Comparison of ENCODE assay signal across 1 cellular context in genomic region chr5:56668996-56669395, GRCh38.
TF ChIP-seq lines count a peak whose summit lies in the region.

No MANE protein-coding gene starts in this region.

TF ChIP-seq in HepG2, 621 proteins besides CTCF, POLR2A, EP300 and RAD21 (continued from another document):
- TF ChIP-seq BATF2 (CRISPR knock-in tag; IDR thresholded peaks at IDR 0.05) (no peak), TEF (CRISPR knock-in tag; IDR thresholded peaks at IDR 0.05) (no peak), AGO2 (optimal IDR thresholded peaks at IDR 0.05; ENCODE audit: low read depth, low read length) (no peak), KDM4B (CRISPR knock-in tag; IDR thresholded peaks at IDR 0.05) (no peak), ARNT (IDR thresholded peaks at IDR 0.05) (no peak), ADNP (CRISPR knock-in tag; IDR thresholded peaks at IDR 0.05) (no peak), SOX6 (IDR thresholded peaks at IDR 0.05) (no peak), SOX6 (CRISPR knock-in tag; IDR thresholded peaks at IDR 0.05) (peak; percentile 26; the same call in 1 of the 2 replicates), ZUFSP (CRISPR knock-in tag; IDR thresholded peaks at IDR 0.05; ENCODE audit: borderline replicate concordance) (no peak), MXD4 (CRISPR knock-in tag; IDR thresholded peaks at IDR 0.05) (no peak), SRY (CRISPR knock-in tag; IDR thresholded peaks at IDR 0.05) (no peak), SOX13 (IDR thresholded peaks at IDR 0.05) (no peak), SOX13 (CRISPR knock-in tag; conservative IDR thresholded peaks at IDR 0.05 in 1 of 2, IDR thresholded peaks at IDR 0.05 in 1 of 2) (peak in 1 of 2 experiments; percentile 81; a peak in 2 of 4 replicates), SCMH1 (CRISPR knock-in tag; IDR thresholded peaks at IDR 0.05; ENCODE audit: borderline replicate concordance) (no peak), RELA (CRISPR knock-in tag; IDR thresholded peaks at IDR 0.05) (no peak), EED (CRISPR knock-in tag; IDR thresholded peaks at IDR 0.05) (no peak), SOX5 (CRISPR knock-in tag; IDR thresholded peaks at IDR 0.05; ENCODE audit: borderline replicate concordance) (peak; percentile 55; the same call in 1 of the 2 replicates), KLF6 (CRISPR knock-in tag; IDR thresholded peaks at IDR 0.05) (no peak), U2AF1 (optimal IDR thresholded peaks at IDR 0.05; ENCODE audit: low read depth, low read length) (no peak), ZNF121 (CRISPR knock-in tag; IDR thresholded peaks at IDR 0.05) (no peak), ARNTL (CRISPR knock-in tag; IDR thresholded peaks at IDR 0.05) (no peak), WIZ (CRISPR knock-in tag; IDR thresholded peaks at IDR 0.05) (no peak), PBX3 (CRISPR knock-in tag; IDR thresholded peaks at IDR 0.05; ENCODE audit: borderline replicate concordance) (no peak), ZNF512 (CRISPR knock-in tag; IDR thresholded peaks at IDR 0.05) (no peak), MLLT10 (CRISPR knock-in tag; IDR thresholded peaks at IDR 0.05) (no peak)
- TF ChIP-seq, protein P1, sequence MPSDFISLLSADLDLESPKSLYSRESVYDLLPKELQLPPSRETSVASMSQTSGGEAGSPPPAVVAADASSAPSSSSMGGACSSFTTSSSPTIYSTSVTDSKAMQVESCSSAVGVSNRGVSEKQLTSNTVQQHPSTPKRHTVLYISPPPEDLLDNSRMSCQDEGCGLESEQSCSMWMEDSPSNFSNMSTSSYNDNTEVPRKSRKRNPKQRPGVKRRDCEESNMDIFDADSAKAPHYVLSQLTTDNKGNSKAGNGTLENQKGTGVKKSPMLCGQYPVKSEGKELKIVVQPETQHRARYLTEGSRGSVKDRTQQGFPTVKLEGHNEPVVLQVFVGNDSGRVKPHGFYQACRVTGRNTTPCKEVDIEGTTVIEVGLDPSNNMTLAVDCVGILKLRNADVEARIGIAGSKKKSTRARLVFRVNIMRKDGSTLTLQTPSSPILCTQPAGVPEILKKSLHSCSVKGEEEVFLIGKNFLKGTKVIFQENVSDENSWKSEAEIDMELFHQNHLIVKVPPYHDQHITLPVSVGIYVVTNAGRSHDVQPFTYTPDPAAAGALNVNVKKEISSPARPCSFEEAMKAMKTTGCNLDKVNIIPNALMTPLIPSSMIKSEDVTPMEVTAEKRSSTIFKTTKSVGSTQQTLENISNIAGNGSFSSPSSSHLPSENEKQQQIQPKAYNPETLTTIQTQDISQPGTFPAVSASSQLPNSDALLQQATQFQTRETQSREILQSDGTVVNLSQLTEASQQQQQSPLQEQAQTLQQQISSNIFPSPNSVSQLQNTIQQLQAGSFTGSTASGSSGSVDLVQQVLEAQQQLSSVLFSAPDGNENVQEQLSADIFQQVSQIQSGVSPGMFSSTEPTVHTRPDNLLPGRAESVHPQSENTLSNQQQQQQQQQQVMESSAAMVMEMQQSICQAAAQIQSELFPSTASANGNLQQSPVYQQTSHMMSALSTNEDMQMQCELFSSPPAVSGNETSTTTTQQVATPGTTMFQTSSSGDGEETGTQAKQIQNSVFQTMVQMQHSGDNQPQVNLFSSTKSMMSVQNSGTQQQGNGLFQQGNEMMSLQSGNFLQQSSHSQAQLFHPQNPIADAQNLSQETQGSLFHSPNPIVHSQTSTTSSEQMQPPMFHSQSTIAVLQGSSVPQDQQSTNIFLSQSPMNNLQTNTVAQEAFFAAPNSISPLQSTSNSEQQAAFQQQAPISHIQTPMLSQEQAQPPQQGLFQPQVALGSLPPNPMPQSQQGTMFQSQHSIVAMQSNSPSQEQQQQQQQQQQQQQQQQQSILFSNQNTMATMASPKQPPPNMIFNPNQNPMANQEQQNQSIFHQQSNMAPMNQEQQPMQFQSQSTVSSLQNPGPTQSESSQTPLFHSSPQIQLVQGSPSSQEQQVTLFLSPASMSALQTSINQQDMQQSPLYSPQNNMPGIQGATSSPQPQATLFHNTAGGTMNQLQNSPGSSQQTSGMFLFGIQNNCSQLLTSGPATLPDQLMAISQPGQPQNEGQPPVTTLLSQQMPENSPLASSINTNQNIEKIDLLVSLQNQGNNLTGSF (CRISPR knock-in tag; IDR thresholded peaks at IDR 0.05): no peak
